8 cellular contexts compared by ENCODE assay signal in the genomic region with DNA sequence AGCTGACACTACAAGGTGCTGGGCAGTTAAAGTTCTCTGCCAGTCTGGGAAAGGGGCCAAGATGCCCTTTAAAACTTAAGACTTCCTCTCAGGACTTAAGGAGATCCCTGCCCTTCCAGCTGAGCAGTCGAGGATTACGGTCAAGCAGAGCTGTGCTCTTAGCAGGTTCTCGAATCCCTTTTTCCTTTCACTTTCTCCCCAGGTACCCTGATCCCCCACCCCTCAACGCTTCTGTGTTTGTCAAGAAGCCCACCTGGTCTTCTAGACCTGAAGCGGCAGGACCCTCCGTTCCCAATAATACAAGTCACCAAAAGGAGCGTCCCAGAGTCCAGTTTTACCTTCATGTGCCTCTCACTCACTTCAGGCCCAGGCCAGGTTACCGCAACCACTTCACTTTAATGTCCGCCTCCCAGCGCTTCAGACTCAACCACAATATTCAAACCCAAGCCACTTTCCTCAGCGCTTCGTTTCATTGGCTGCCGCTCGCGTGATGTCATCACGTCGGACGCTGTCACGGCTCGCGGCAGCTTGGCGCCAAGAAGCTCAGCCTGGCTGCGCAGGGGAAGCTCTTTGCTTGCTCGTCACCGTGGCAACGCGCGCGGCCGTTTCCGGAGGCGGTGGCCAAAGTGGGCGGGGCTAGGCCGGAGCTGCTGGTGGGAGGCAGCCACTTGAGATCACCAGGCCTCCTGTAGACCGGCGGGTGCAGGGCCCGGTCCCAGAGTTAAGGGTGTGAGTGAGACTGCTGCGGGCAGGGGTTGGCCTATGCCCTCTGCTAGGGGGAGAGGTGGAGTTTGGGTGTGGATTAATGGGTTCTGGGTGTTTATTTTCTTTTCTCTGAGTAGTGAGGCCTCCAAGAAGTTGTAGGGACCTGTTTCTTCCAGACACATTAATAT. TPM values are rescaled to one million over a fixed set of nuclear protein-coding genes. Genes with fewer than 3 reads are reported as not detected.
DNase-seq lines count a peak whose midpoint lies in the region; ATAC-seq and TF ChIP-seq lines count a peak whose summit lies in the region.

Gene KIF18A (minus strand): TSS at position 431 of the 893 bp plus-strand sequence. CDS start 10,209 bp downstream, outside the sequence.
A gene with protein sequence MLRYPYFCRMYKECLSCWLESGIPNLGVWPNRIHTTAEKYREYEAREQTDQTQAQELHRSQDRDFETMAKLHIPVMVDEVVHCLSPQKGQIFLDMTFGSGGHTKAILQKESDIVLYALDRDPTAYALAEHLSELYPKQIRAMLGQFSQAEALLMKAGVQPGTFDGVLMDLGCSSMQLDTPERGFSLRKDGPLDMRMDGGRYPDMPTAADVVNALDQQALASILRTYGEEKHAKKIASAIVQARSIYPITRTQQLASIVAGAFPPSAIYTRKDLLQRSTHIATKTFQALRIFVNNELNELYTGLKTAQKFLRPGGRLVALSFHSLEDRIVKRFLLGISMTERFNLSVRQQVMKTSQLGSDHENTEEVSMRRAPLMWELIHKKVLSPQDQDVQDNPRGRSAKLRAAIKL (plus strand): TSS at position 663 of the 893 bp plus-strand sequence. CDS start 4,947 bp downstream, outside the sequence.

- H3K27ac ChIP-seq in Panc1 (ENCODE audit: low read length): peak within 1 kb of the TSS; percentile 99
- H3K27ac ChIP-seq in muscle layer of duodenum (ENCODE audit: low read length): peak within 1 kb of the TSS; percentile 91

- H3K4me1 Mint-ChIP-seq in activated T-cell treated with anti-CD3 and anti-CD28 coated beads, Interleukin-2, amount 50 U/mL, for 4 hours (ENCODE audit: low read depth): peaks cover 52% of the 10 kb centered on the region

- H3K9me3 ChIP-seq in Panc1 (ENCODE audit: control insufficient read depth, insufficient read depth, low read depth, low read length) (no peaks in the 10 kb centered on the region), muscle layer of duodenum (ENCODE audit: control insufficient read depth in 1 of 2, low read length in 2 of 2) (no peaks in the 10 kb centered on the region)

- TSS peak; percentile 94 for BruUV-seq in Panc1 (replicated peaks; lab: Mats Ljungman, UMichigan)

- H3K27me3 Mint-ChIP-seq in activated T-cell treated with anti-CD3 and anti-CD28 coated beads, Interleukin-2, amount 50 U/mL, for 4 hours (ENCODE audit: low read depth): no peaks in the 10 kb centered on the region

- intact Hi-C loops in Panc1 (cut with micrococcal nuclease; ENCODE audit: unreplicated experiment): loop anchor here (5.0 kb wide), 1 partner anchor 411 kb away; no protein-coding TSS in a partner anchor

- H3K4me3 ChIP-seq in Panc1 (ENCODE audit: low read depth in 2 of 2, low read length in 2 of 2) (peak within 1 kb of the TSS; percentile 84 to 96), muscle layer of duodenum (ENCODE audit: low read depth in 1 of 2, low read length in 2 of 2) (peak within 1 kb of the TSS; percentile 80 to 95)

- no peaks in the 10 kb centered on the region for H3K9me3 Mint-ChIP-seq in activated T-cell treated with anti-CD3 and anti-CD28 coated beads, Interleukin-2, amount 50 U/mL, for 4 hours

- peak; percentile 93 for ATAC-seq in GM21723 (IDR thresholded peaks at IDR 0.05; ENCODE audit: unreplicated experiment)
- ATAC-seq in Panc1: peak; percentile 97
- peak; percentile 97 for ATAC-seq in activated T-cell treated with anti-CD3 and anti-CD28 coated beads, Interleukin-2, amount 50 U/mL, for 4 hours
- ATAC-seq in esophagus mucosa: peak; percentile 99

- peak; percentile 99 for DNase-seq in DMS53 (lab: John Stamatoyannopoulos, UW)
- DNase-seq in KG1 (lab: John Stamatoyannopoulos, UW): peak; percentile 97
- peak; percentile 91 for DNase-seq in Panc1 (ENCODE audit: low read depth, low spot score)
- DNase-seq in activated T-cell treated with anti-CD3 and anti-CD28 coated beads, Interleukin-2, amount 50 U/mL, for 4 hours: peak; percentile 93
- DNase-seq in stimulated activated CD8-positive, alpha-beta memory T cell treated with anti-CD3 and anti-CD28 coated beads, Interleukin-7, amount 100 ng/mL, for 4 hours (ENCODE audit: low read depth in 2 of 2): peak; percentile 92 to 95

- H3K27me3 ChIP-seq in Panc1 (ENCODE audit: control insufficient read depth, insufficient read depth, low read length) (no peaks in the 10 kb centered on the region), muscle layer of duodenum (ENCODE audit: low read depth, low read length) (no peaks in the 10 kb centered on the region)

- in situ Hi-C loops in Panc1 (cut with HindIII; ENCODE audit: low pct_unique_long_range_greater_than_20kb, low sequenced_read_pairs): loop anchor here (25.0 kb wide), 1 partner anchor 396 kb away; the partner anchor contains the start of gene BDNF

- H3K4me3 Mint-ChIP-seq in activated T-cell treated with anti-CD3 and anti-CD28 coated beads, Interleukin-2, amount 50 U/mL, for 4 hours: peak within 1 kb of the TSS; percentile 99

- H3K36me3 Mint-ChIP-seq in activated T-cell treated with anti-CD3 and anti-CD28 coated beads, Interleukin-2, amount 50 U/mL, for 4 hours (ENCODE audit: insufficient read depth): peaks cover 2% of the 10 kb centered on the region

- peaks cover 40% of the 10 kb centered on the region for H3K4me1 ChIP-seq in Panc1 (ENCODE audit: control insufficient read depth, insufficient read depth, low read length)
- peaks cover 13 to 43% of the 10 kb centered on the region in 2 donors for H3K4me1 ChIP-seq in muscle layer of duodenum (ENCODE audit: control insufficient read depth in 1 of 2, insufficient read depth in 2 of 2, low read length in 2 of 2)

- POLR2A ChIA-PET in Panc1 (lab: Charles Lee): interaction anchor here (0.5 to 0.6 kb wide), 4 partner anchors 341 to 895 kb away, joined by 3 to 7 read pairs (median 3); no protein-coding TSS in a partner anchor

- peaks cover 9% of the 10 kb centered on the region for H3K36me3 ChIP-seq in Panc1 (ENCODE audit: control insufficient read depth, insufficient read depth, low read length)
- peaks cover 0 to 16% of the 10 kb centered on the region in 2 donors for H3K36me3 ChIP-seq in muscle layer of duodenum (ENCODE audit: control insufficient read depth in 1 of 2, insufficient read depth in 2 of 2, low read length in 2 of 2)

- CTCF ChIA-PET in Panc1 (lab: Charles Lee): no interaction called here

- no peak for TF ChIP-seq CTCF in Panc1 (IDR thresholded peaks at IDR 0.05)

RNA-seq across cellular contexts. Expression of gene KIF18A, which starts in this region (rescaled TPM):
- total RNA-seq in Panc1 (2021; ENCODE audit: unreplicated experiment) (20.8 TPM), esophagus mucosa (5.4 TPM)
- polyA plus RNA-seq in Panc1 (2012; ENCODE audit: insufficient read length): 3.1 TPM
- total RNA-seq in activated T-cell treated with anti-CD3 and anti-CD28 coated beads, Interleukin-2, amount 50 U/mL, for 4 hours: 1 to 10 TPM; 2.8 to 4.0 (median 2.9) TPM

RNA-seq across cellular contexts. Expression of the second gene that starts in this region (rescaled TPM):
- total RNA-seq in Panc1 (2021; ENCODE audit: unreplicated experiment): 11.4 TPM
- polyA plus RNA-seq in Panc1 (2012; ENCODE audit: insufficient read length): 4.5 TPM
- 10 to 100 TPM in 2 of 3 donors, 1 to 10 TPM in 1; 8.1 to 10.9 (median 10.2) TPM for total RNA-seq in activated T-cell treated with anti-CD3 and anti-CD28 coated beads, Interleukin-2, amount 50 U/mL, for 4 hours
- 9.5 TPM for total RNA-seq in esophagus mucosa

Comparison
In these comparisons a context has a peak if more than half of its experiments do, and no peak if none do; other contexts are left out.
1. Peak in every context shown above with its lines: DNase-seq, ATAC-seq, H3K4me3 ChIP-seq and H3K27ac ChIP-seq.